11 cellular contexts compared by ENCODE assay signal in the genomic region with DNA sequence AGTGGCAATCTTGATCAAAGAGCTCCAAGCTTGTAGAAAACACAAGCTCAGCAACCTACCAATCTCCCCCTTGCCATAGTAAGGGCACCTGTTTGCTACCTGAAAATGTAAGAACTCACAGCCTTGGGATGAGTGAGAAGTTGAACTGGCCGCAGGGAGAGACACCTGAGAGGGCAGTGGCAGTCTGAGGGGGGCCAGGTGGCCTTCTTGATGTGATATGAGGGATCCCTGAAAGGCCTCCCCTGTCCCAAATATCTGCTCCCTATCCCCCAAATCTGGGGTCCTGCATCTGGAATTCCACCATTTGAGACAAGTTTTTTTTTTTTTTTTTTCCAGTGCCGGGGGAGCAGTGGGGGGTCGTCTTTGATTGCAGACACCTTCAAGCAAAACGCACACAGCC.
DNase-seq lines count a peak whose midpoint lies in the region; ATAC-seq and TF ChIP-seq lines count a peak whose summit lies in the region.
"Had no signal": no experiment of that assay in that cellular context is flagged by ENCODE, and none has a peak within 500 bp of the region (broad histone marks: within the 10 kb centered on the region; RNA-seq: fewer than 3 reads in every experiment).

No MANE protein-coding gene starts in this region.

- H4K20me1 ChIP-seq in mammary epithelial cell (ENCODE audit: insufficient read depth, low read length) = no peaks in the 10 kb centered on the region

- peaks cover 34% of the 10 kb centered on the region for H3K4me1 ChIP-seq in mammary epithelial cell (ENCODE audit: insufficient read depth, low read length)
- H3K4me1 ChIP-seq in tibial nerve = peaks cover 0 to 61% (median 15%) of the 10 kb centered on the region in 4 donors

- H3K4me3 ChIP-seq in mammary epithelial cell (replicated peaks in 1 of 3; ENCODE audit: insufficient read depth in 1 of 3, low read depth in 2 of 3, low read length in 3 of 3) = peak overlapping the region; percentile 53 to 60 (median 60)
- H3K4me3 ChIP-seq in tibial nerve = peak overlapping the region in 1 of 4 donors; percentile 61

- no peaks in the 10 kb centered on the region for H3K9me3 Mint-ChIP-seq in activated T-cell treated with anti-CD3 and anti-CD28 coated beads, Interleukin-2, amount 50 U/mL, for 72 hours
- H3K9me3 Mint-ChIP-seq: IgD-negative memory B cell had no signal

- CTCF ChIA-PET in mammary epithelial cell (lab: Charles Lee; ENCODE audit: low non-redundant PET) = interaction anchor here (0.5 to 0.7 kb wide), 3 partner anchors 12 to 517 kb away, joined by 3 to 11 read pairs (median 3); no protein-coding TSS in a partner anchor

- no peak overlapping the region for H3K27ac Mint-ChIP-seq in activated T-cell treated with anti-CD3 and anti-CD28 coated beads, Interleukin-2, amount 50 U/mL, for 72 hours
- H3K27ac Mint-ChIP-seq: IgD-negative memory B cell had no signal

- TF ChIP-seq EP300 in tibial nerve (IDR thresholded peaks at IDR 0.05) = no peak

- H2AFZ ChIP-seq in mammary epithelial cell (ENCODE audit: low read depth, low read length) = no peak overlapping the region

- peak overlapping the region; percentile 56 to 57 for H3K4me3 Mint-ChIP-seq in activated T-cell treated with anti-CD3 and anti-CD28 coated beads, Interleukin-2, amount 50 U/mL, for 72 hours

- 74% methylated on average over 4 of the region's 4 CpGs for WGBS in mammary epithelial cell (ENCODE audit: low coverage, missing lambda C conversion rate)
- WGBS in tibial nerve, 2 donors = 68 to 69% methylated on average over 4 of the region's 4 CpGs

- no peak for ATAC-seq in activated T-cell treated with anti-CD3 and anti-CD28 coated beads, Interleukin-2, amount 50 U/mL, for 72 hours (replicated peaks in 1 of 2)
- ATAC-seq in HG02973 (IDR thresholded peaks at IDR 0.05; ENCODE audit: unreplicated experiment) = no peak

- intact Hi-C loops in mammary epithelial cell (cut with micrococcal nuclease) = loop anchor here (10.0 kb wide), 1 partner anchor 126 kb away; no protein-coding TSS in a partner anchor

- peak overlapping the region; percentile 69 for H3K4me2 ChIP-seq in mammary epithelial cell (ENCODE audit: insufficient read depth, low read depth, low read length)

- in situ Hi-C loops in mammary epithelial cell (cut with MboI; ENCODE audit: low sequenced_read_pairs in 2 of 2) = no loop called here

- no peaks in the 10 kb centered on the region for H3K27me3 ChIP-seq in mammary epithelial cell (ENCODE audit: insufficient read depth, low read length)
- no peaks in the 10 kb centered on the region for H3K27me3 ChIP-seq in tibial nerve

- DNase-seq in activated T-cell treated with anti-CD3 and anti-CD28 coated beads, Interleukin-2, amount 50 U/mL, for 72 hours = no peak
- DNase-seq in activated T-cell treated with anti-CD3 and anti-CD28 coated beads for 4 hours (no peak), mammary epithelial cell (no peak), mesenteric fat pad (ENCODE audit: low spot score) (peak; percentile 18), tibial nerve (ENCODE audit: low spot score in 2 of 2) (no peak), Ammon's horn (ENCODE audit: low spot score) (no peak)
- no peak for DNase-seq in stimulated activated CD4-positive, alpha-beta T cell treated with anti-CD3 and anti-CD28 coated beads, Interleukin-1b, Interleukin-23, amount 100 ng/mL, for 48 hours
- DNase-seq: activated CD4-positive, alpha-beta T cell treated with anti-CD3 and anti-CD28 coated beads, Interleukin-2, amount 50 U/mL, for 1 hour had no signal

- peak overlapping the region; percentile 76 for H3K27ac ChIP-seq in mammary epithelial cell (ENCODE audit: insufficient read depth, low read depth, low read length)
- peak overlapping the region; percentile 54 to 87 (median 86) for H3K27ac ChIP-seq in tibial nerve
- H3K27ac ChIP-seq: neutrophil had no signal

- no peaks in the 10 kb centered on the region for H3K36me3 ChIP-seq in mammary epithelial cell (ENCODE audit: insufficient read depth, low read length)
- H3K36me3 ChIP-seq in tibial nerve = no peaks in the 10 kb centered on the region
- H3K36me3 ChIP-seq: neutrophil had no signal

- dilution Hi-C loops in mammary epithelial cell (cut with HindIII; ENCODE audit: low sequenced_read_pairs) = no loop called here

- no peak for TF ChIP-seq CTCF in mammary epithelial cell (conservative IDR thresholded peaks at IDR 0.05 in 1 of 2, IDR thresholded peaks at IDR 0.05 in 1 of 2; ENCODE audit: extremely low read depth in 1 of 2, insufficient read depth in 1 of 2, low read depth in 1 of 2, low read length in 2 of 2)
- no peak for TF ChIP-seq CTCF in tibial nerve (IDR thresholded peaks at IDR 0.05)

- no peaks in the 10 kb centered on the region for H3K79me2 ChIP-seq in mammary epithelial cell (ENCODE audit: insufficient read depth, low read length)

- TSS peak; percentile 50 for BruUV-seq in mammary epithelial cell (replicated peaks; lab: Mats Ljungman, UMichigan)

- H3K9ac ChIP-seq in mammary epithelial cell (ENCODE audit: insufficient read depth, low read length) = peak overlapping the region; percentile 49

- no peaks in the 10 kb centered on the region for H3K4me1 Mint-ChIP-seq in activated T-cell treated with anti-CD3 and anti-CD28 coated beads, Interleukin-2, amount 50 U/mL, for 72 hours (ENCODE audit: low read depth)

- H3K27me3 Mint-ChIP-seq in activated T-cell treated with anti-CD3 and anti-CD28 coated beads, Interleukin-2, amount 50 U/mL, for 72 hours (ENCODE audit: low read depth) = peaks cover 58% of the 10 kb centered on the region

- H3K36me3 Mint-ChIP-seq in activated T-cell treated with anti-CD3 and anti-CD28 coated beads, Interleukin-2, amount 50 U/mL, for 72 hours (ENCODE audit: insufficient read depth in 2 of 2) = no peaks in the 10 kb centered on the region

- no peaks in the 10 kb centered on the region for H3K9me3 ChIP-seq in mammary epithelial cell (replicated peaks; ENCODE audit: insufficient read depth, low read length)
- no peaks in the 10 kb centered on the region for H3K9me3 ChIP-seq in tibial nerve
- H3K9me3 ChIP-seq: neutrophil had no signal

- TF ChIP-seq POLR2A in tibial nerve (IDR thresholded peaks at IDR 0.05) = no peak
